ENCODE assay signal across 18 cellular contexts in the genomic region with DNA sequence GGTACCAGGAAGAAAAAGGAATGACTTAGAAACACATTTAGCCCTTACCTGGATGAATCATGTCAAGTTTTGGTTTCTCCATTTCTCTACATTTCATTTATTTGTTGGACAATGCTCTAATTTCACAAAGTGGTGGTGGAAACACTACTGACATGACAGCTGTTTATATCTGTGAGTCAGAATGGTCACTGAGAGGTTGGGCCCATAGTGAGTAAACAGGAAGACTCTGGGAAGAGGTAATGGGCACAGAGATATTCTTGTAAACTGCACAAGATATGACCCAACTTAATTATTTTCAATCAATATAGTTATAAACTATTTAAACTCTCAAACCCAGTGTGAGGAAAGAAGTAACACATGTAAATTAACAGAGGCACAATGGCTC.
"Had no signal": no experiment of that assay in that cellular context is flagged by ENCODE, and none has a peak within 500 bp of the region (broad histone marks: within the 10 kb centered on the region; RNA-seq: fewer than 3 reads in every experiment).

No MANE protein-coding gene starts in this region.

- H3K4me3 ChIP-seq: left lung, ovary, psoas muscle, right lobe of liver had no signal

- DNase-seq: activated CD4-positive, alpha-beta T cell treated with anti-CD3 and anti-CD28 coated beads, Interleukin-2, amount 50 U/mL, for 1 hour; activated CD4-positive, CD25-positive, alpha-beta regulatory T cell treated with anti-CD3 and anti-CD28 coated beads, Interleukin-2, amount 50 U/mL, for 72 hours; activated CD8-positive, alpha-beta memory T cell treated with anti-CD3 and anti-CD28 coated beads for 24 hours; activated effector memory CD4-positive, alpha-beta T cell treated with anti-CD3 and anti-CD28 coated beads, Interleukin-2, amount 50 U/mL, for 16 hours; activated T-cell treated with anti-CD3 and anti-CD28 coated beads, Interleukin-2, amount 50 U/mL, for 72 hours; cerebellar nuclear complex; effector memory CD4-positive, alpha-beta T cell; foreskin melanocyte; kidney; left lung; naive B cell; ovary; psoas muscle; right lobe of liver; stimulated activated CD4-positive, alpha-beta T cell treated with anti-CD3 and anti-CD28 coated beads, Interleukin-4, amount 100 ng/mL, for 4 hours had no signal

- ATAC-seq: activated T-cell treated with anti-CD3 and anti-CD28 coated beads, Interleukin-2, amount 50 U/mL, for 72 hours; left lung; psoas muscle; right lobe of liver; stimulated activated memory B cell treated with anti-CD40 and anti-IgM and Interleukin-4, amounts not matched to agents 10 μg/mL and 1 μg/mL and 100 μg/mL, for 72 hours had no signal

- FAIRE-seq: bronchial epithelial cell had no signal

- H3K4me1 ChIP-seq: psoas muscle had no signal

- H3K36me3 ChIP-seq: left lung, ovary, right lobe of liver had no signal

- H3K9me3 ChIP-seq: left lung, ovary, psoas muscle, right lobe of liver had no signal

- H3K27me3 ChIP-seq: left lung, ovary, right lobe of liver had no signal

- H3K27ac ChIP-seq: ovary, psoas muscle, right lobe of liver, VCaP had no signal
